ENCODE assay signal across 19 cellular contexts in genomic region chr1:106846656-106847055, GRCh38.
A peak's percentile ranks its signal among the peaks of the same experiment; 100 is the strongest.
DNase-seq lines count a peak whose midpoint lies in the region; ATAC-seq and TF ChIP-seq lines count a peak whose summit lies in the region.
"Had no signal": no experiment of that assay in that cellular context is flagged by ENCODE, and none has a peak within 500 bp of the region (broad histone marks: within the 10 kb centered on the region; RNA-seq: fewer than 3 reads in every experiment).

No MANE protein-coding gene starts in this region.

- no peaks in the 10 kb centered on the region for H3K36me3 Mint-ChIP-seq in CD8-positive, alpha-beta memory T cell

- intact Hi-C loops in vagina (cut with DNase I) (no loop called here), lower leg skin (cut with DNase I; ENCODE audit: low total_unique reads) (no loop called here)

- CTCF ChIA-PET in CD8-positive, alpha-beta memory T cell (lab: Charles Lee), result no interaction called here

- peak; percentile 49 for DNase-seq in glomerular visceral epithelial cell (ENCODE audit: extremely low spot score)
- no peak for DNase-seq in vagina (ENCODE audit: extremely low spot score in 2 of 2)
- no peak for DNase-seq in CD8-positive, alpha-beta memory T cell
- no peak for DNase-seq in lower leg skin (ENCODE audit: low spot score in 2 of 2)
- DNase-seq in NCI-H510A (lab: John Stamatoyannopoulos, UW), result no peak
- DNase-seq: activated CD4-positive, alpha-beta T cell treated with anti-CD3 and anti-CD28 coated beads for 1 hour; activated T-cell treated with anti-CD3 and anti-CD28 coated beads, Interleukin-2, amount 50 U/mL, for 72 hours; amygdala; mucosa of descending colon; NCI-H2227 treated with DMSO at 0.1 percent for 48 hours; pancreas; stimulated activated CD4-positive, alpha-beta T cell treated with anti-CD3 and anti-CD28 coated beads, Interleukin-12 subunit alpha, Interleukin-12 subunit beta, amount 100 ng/mL, for 4 hours; T-helper 1 cell had no signal

- H3K4me3 ChIP-seq in vagina (no peak overlapping the region), lower leg skin (ENCODE audit: low read depth, poor library complexity, severe bottlenecking) (no peak overlapping the region)
- no peak overlapping the region for H3K4me3 ChIP-seq in CD8-positive, alpha-beta memory T cell (ENCODE audit: low read length)
- H3K4me3 ChIP-seq: coronary artery, mucosa of descending colon, pancreas, thoracic aorta had no signal

- TF ChIP-seq CTCF in vagina (IDR thresholded peaks at IDR 0.05), result no peak
- no peak for TF ChIP-seq CTCF in lower leg skin (IDR thresholded peaks at IDR 0.05)

- no peak overlapping the region for H3K4me3 Mint-ChIP-seq in CD8-positive, alpha-beta memory T cell
- H3K4me3 Mint-ChIP-seq: activated T-cell treated with anti-CD3 and anti-CD28 coated beads, Interleukin-2, amount 50 U/mL, for 72 hours had no signal

- no peak overlapping the region for H3K27ac Mint-ChIP-seq in CD8-positive, alpha-beta memory T cell
- H3K27ac Mint-ChIP-seq: activated T-cell treated with anti-CD3 and anti-CD28 coated beads, Interleukin-2, amount 50 U/mL, for 72 hours had no signal

- H3K4me1 Mint-ChIP-seq in CD8-positive, alpha-beta memory T cell, result no peaks in the 10 kb centered on the region

- H3K9me3 Mint-ChIP-seq in CD8-positive, alpha-beta memory T cell, result peaks cover 0 to 21% (median 3%) of the 10 kb centered on the region in 5 donors

- ATAC-seq in GM19025 (IDR thresholded peaks at IDR 0.05; ENCODE audit: low read depth, unreplicated experiment) (peak; percentile 88), GM21717 (IDR thresholded peaks at IDR 0.05; ENCODE audit: unreplicated experiment) (peak; percentile 74), HG03095 (IDR thresholded peaks at IDR 0.05; ENCODE audit: unreplicated experiment) (peak; percentile 94)
- ATAC-seq: activated T-cell treated with anti-CD3 and anti-CD28 coated beads, Interleukin-2, amount 50 U/mL, for 72 hours; mucosa of descending colon; pancreas had no signal

- H3K27me3 ChIP-seq in vagina, result no peaks in the 10 kb centered on the region
- H3K27me3 ChIP-seq in CD8-positive, alpha-beta memory T cell (ENCODE audit: insufficient read depth, low read length, poor library complexity, severe bottlenecking), result no peaks in the 10 kb centered on the region
- H3K27me3 ChIP-seq: pancreas had no signal

- POLR2A ChIA-PET in CD8-positive, alpha-beta memory T cell (lab: Charles Lee), result no interaction called here

- no peak overlapping the region for H3K27ac ChIP-seq in vagina
- H3K27ac ChIP-seq in CD8-positive, alpha-beta memory T cell (ENCODE audit: low read depth, low read length), result no peak overlapping the region
- H3K27ac ChIP-seq: C4-2B, coronary artery, pancreas, thoracic aorta had no signal

- H3K36me3 ChIP-seq in vagina, result no peaks in the 10 kb centered on the region
- no peaks in the 10 kb centered on the region for H3K36me3 ChIP-seq in CD8-positive, alpha-beta memory T cell (ENCODE audit: insufficient read depth, low read length)
- H3K36me3 ChIP-seq: pancreas, thoracic aorta had no signal

- H3K27me3 Mint-ChIP-seq in CD8-positive, alpha-beta memory T cell, result no peaks in the 10 kb centered on the region

- 77 to 84% methylated on average over 1 of the region's 1 CpG for WGBS in lower leg skin, 2 donors

- TF ChIP-seq POLR2A in vagina (IDR thresholded peaks at IDR 0.05) (no peak), lower leg skin (IDR thresholded peaks at IDR 0.05) (no peak)

- H3K9me3 ChIP-seq in vagina, result no peaks in the 10 kb centered on the region
- H3K9me3 ChIP-seq in CD8-positive, alpha-beta memory T cell (ENCODE audit: low read length), result no peaks in the 10 kb centered on the region
- H3K9me3 ChIP-seq: mucosa of descending colon, pancreas, thoracic aorta had no signal

- no peaks in the 10 kb centered on the region for H3K4me1 ChIP-seq in vagina
- H3K4me1 ChIP-seq in CD8-positive, alpha-beta memory T cell (ENCODE audit: insufficient read depth, low read length), result no peaks in the 10 kb centered on the region
- H3K4me1 ChIP-seq: pancreas had no signal
